Comparison of ENCODE assay signal across 8 cellular contexts in the genomic region with DNA sequence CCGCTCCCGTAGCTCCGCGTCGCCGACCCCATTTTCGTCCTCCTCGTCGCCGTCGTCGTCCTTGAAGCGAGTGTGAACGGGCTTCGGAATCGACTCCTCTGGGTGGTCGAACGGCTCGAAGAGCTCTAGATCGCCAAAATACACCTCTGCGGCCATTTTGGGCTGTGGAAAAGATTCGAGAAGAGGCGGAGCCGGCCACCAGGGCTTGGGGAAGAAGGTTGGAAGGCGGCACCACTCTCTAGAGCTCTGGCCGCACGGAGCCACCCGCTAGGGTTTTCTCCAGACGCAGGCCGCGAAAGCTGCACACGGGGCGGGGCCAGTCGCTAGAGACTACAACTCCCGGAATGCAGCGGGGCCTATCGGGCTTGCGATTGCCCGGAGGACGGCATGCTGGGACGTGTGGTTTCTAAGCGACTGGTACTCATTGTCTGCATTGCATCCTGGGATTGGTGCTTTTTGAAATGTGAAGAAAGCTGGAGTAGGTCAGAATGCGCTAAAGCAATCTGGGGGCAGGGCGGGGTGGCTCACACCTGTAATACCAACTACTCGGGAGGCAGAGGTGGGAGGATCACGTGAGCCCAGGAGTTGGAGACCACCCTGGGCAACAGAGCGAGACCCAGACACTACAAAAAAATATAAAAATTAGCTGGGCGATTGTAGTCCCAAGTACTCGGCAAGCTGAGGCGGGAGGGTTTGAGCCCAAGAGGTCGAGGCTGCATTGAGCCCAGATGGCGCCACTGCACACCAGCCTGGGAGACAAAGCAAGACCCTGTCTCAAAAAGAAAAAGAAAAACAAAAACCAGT. TPM values are rescaled to one million over a fixed set of nuclear protein-coding genes. Genes with fewer than 3 reads are reported as not detected.
DNase-seq lines count a peak whose midpoint lies in the region; ATAC-seq and TF ChIP-seq lines count a peak whose summit lies in the region.

TSS of gene ZCCHC8 (minus strand) at position 248 of the 804 bp plus-strand sequence. CDS start at position 156, 92 bp downstream.

- no peak for TF ChIP-seq CTCF in coronary artery (IDR thresholded peaks at IDR 0.05)

- H3K4me3 Mint-ChIP-seq in activated CD4-positive, alpha-beta T cell treated with anti-CD3 and anti-CD28 coated beads, Interleukin-2, amount 10 ng/mL, durations not matched to agents 24 days and 14 days = peak within 1 kb of the TSS; percentile 97

- no peaks in the 10 kb centered on the region for H3K27me3 Mint-ChIP-seq in activated CD4-positive, alpha-beta T cell treated with anti-CD3 and anti-CD28 coated beads, Interleukin-2, amount 10 ng/mL, durations not matched to agents 24 days and 14 days

- peak within 1 kb of the TSS; percentile 88 for H3K4me3 ChIP-seq in coronary artery

- DNase-seq in C1 segment of cervical spinal cord (lab: John Stamatoyannopoulos, UW) = peak; percentile 76 to 97 (median 92)
- DNase-seq in NCI-H526 treated with DMSO at 0.1 percent for 48 hours (lab: John Stamatoyannopoulos, UW) = peak; percentile 99
- peak; percentile 99 for DNase-seq in activated CD4-positive, alpha-beta T cell treated with anti-CD3 and anti-CD28 coated beads, Interleukin-2, amount 10 ng/mL, durations not matched to agents 24 days and 14 days
- peak; percentile 97 for DNase-seq in coronary artery (ENCODE audit: low spot score)
- peak; percentile 98 for DNase-seq in left colon
- DNase-seq in stimulated activated CD4-positive, alpha-beta T cell treated with anti-CD3 and anti-CD28 coated beads, Interleukin-1b, Interleukin-23, amount 100 ng/mL, for 48 hours = peak; percentile 97

- ATAC-seq in GM19324 (IDR thresholded peaks at IDR 0.05; ENCODE audit: low FRiP score, unreplicated experiment) = peak; percentile 95
- ATAC-seq in HG03469 (IDR thresholded peaks at IDR 0.05; ENCODE audit: unreplicated experiment) = peak; percentile 87
- ATAC-seq in left colon = peak; percentile 95

- intact Hi-C loops in activated CD4-positive, alpha-beta T cell treated with anti-CD3 and anti-CD28 coated beads, Interleukin-2, amount 10 ng/mL, durations not matched to agents 24 days and 14 days (cut with micrococcal nuclease) = loop anchor here (1.0 to 2.0 kb wide), 2 partner anchors 26 to 234 kb away; partner anchors contain the start of genes KNTC1 and VPS33A
- intact Hi-C loops in left colon (cut with DNase I, micrococcal nuclease) = no loop called here

- peaks cover 29% of the 10 kb centered on the region for H3K4me1 Mint-ChIP-seq in activated CD4-positive, alpha-beta T cell treated with anti-CD3 and anti-CD28 coated beads, Interleukin-2, amount 10 ng/mL, durations not matched to agents 24 days and 14 days

- peaks cover 36% of the 10 kb centered on the region for H3K36me3 Mint-ChIP-seq in activated CD4-positive, alpha-beta T cell treated with anti-CD3 and anti-CD28 coated beads, Interleukin-2, amount 10 ng/mL, durations not matched to agents 24 days and 14 days (ENCODE audit: low read depth)

- H3K9me3 Mint-ChIP-seq in activated CD4-positive, alpha-beta T cell treated with anti-CD3 and anti-CD28 coated beads, Interleukin-2, amount 10 ng/mL, durations not matched to agents 24 days and 14 days = no peaks in the 10 kb centered on the region

- H3K27ac ChIP-seq in coronary artery = peak within 1 kb of the TSS; percentile 89 to 98

- H3K27ac Mint-ChIP-seq in activated CD4-positive, alpha-beta T cell treated with anti-CD3 and anti-CD28 coated beads, Interleukin-2, amount 10 ng/mL, durations not matched to agents 24 days and 14 days = peak within 1 kb of the TSS; percentile 99

RNA-seq across cellular contexts. Expression of gene ZCCHC8, which starts in this region (rescaled TPM):
- 41.4 and 41.9 TPM in 2 replicates for total RNA-seq in activated CD4-positive, alpha-beta T cell treated with anti-CD3 and anti-CD28 coated beads, Interleukin-2, amount 10 ng/mL, durations not matched to agents 24 days and 14 days
- 10 to 100 TPM; 18.7 to 20.0 TPM for total RNA-seq in left colon

Comparison
In these comparisons a context has a peak if more than half of its experiments do, and no peak if none do; other contexts are left out.
1. Peak in every context shown above with its lines: DNase-seq, ATAC-seq, H3K4me3 ChIP-seq and H3K27ac ChIP-seq.